In the genomic region with DNA sequence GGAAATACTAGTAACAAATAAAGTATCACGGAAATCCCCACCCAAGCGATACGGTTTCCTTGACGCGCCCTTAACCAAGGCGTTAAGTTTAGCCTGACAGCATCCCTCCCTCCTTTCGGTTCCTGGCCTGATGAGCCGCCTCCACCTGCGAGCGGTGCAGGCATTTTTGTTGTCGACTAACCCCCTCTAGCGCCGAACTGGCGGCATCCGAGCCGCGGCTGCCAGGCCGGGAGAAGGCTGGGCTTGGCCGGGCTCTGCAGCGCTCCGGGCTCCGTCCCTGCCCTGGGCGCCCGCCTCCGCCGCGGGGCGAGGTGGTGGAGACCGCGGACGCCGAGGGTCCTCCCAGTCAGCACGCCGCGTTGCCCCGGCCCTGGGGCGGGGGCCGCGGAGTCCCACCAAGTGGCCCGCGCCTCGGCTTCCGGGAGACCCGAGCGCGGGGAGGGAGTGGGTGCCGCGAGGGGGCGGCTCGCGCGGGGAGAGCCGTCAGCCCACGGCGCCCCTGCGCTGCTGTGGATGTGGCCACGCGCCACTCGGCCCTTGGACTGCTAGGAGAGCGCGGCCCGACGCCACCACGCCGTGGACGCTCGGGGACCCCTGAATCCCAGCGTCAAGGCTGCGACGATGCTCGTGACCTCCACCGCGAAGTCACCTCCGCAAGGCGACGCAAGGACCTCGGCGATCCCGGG, we compare ENCODE assay signal across 8 cellular contexts. TPM values are rescaled to one million over a fixed set of nuclear protein-coding genes. Genes with fewer than 3 reads are reported as not detected.
DNase-seq lines count a peak whose midpoint lies in the region; ATAC-seq and TF ChIP-seq lines count a peak whose summit lies in the region.

No MANE protein-coding gene starts in this region.

- peak overlapping the region; percentile 22 for H3K4me3 ChIP-seq in GM12864 (ENCODE audit: low read depth, low read length)
- peak overlapping the region; percentile 77 for H3K4me3 ChIP-seq in GM23338
- H3K4me3 ChIP-seq in colonic mucosa = peak overlapping the region; percentile 46

- no peaks in the 10 kb centered on the region for H3K79me2 ChIP-seq in GM23338 (replicated peaks; ENCODE audit: insufficient read depth)

- ATAC-seq in GM23338 (peak; percentile 90), left colon (peak; percentile 97)

- DNase-seq in GM12864 (ENCODE audit: low read depth) = peak; percentile 41
- DNase-seq in GM23338 (ENCODE audit: low spot score) = peak; percentile 93
- DNase-seq in Kasumi-1 (lab: John Stamatoyannopoulos, UW) = peak; percentile 50 to 62
- DNase-seq in SKM-1 treated with dmso at 0.1 percent for 144 hours (lab: John Stamatoyannopoulos, UW; ENCODE audit: unreplicated experiment) = peak; percentile 74
- peak; percentile 67 for DNase-seq in colonic mucosa
- DNase-seq in left colon = peak; percentile 43 to 65
- DNase-seq in stimulated activated CD4-positive, alpha-beta T cell treated with anti-CD3 and anti-CD28 coated beads, Interleukin-2, amount 100 ng/mL, for 24 hours = peak; percentile 56 to 73
- no peak for DNase-seq in GF-D8 (lab: John Stamatoyannopoulos, UW)

- H3F3A ChIP-seq in GM23338 (replicated peaks; ENCODE audit: low read depth) = no peaks in the 10 kb centered on the region

- H3K36me3 ChIP-seq in GM23338 (ENCODE audit: insufficient read depth) = no peaks in the 10 kb centered on the region
- H3K36me3 ChIP-seq in colonic mucosa = no peaks in the 10 kb centered on the region

- no peaks in the 10 kb centered on the region for H3K9me2 ChIP-seq in GM23338 (ENCODE audit: insufficient read depth)

- peak overlapping the region; percentile 91 for H3K4me2 ChIP-seq in GM23338

- no peak overlapping the region for H3K27ac Mint-ChIP-seq in GM23338

- peaks cover 13% of the 10 kb centered on the region for H3K4me1 Mint-ChIP-seq in GM23338

- peak overlapping the region; percentile 83 for H3K4me3 Mint-ChIP-seq in GM23338

- peaks cover 44% of the 10 kb centered on the region for H3K27me3 ChIP-seq in GM23338 (ENCODE audit: insufficient read depth)
- peaks cover 7% of the 10 kb centered on the region for H3K27me3 ChIP-seq in colonic mucosa

- peak overlapping the region in 1 of 2 donors; percentile 24 for H3K9ac ChIP-seq in colonic mucosa (ENCODE audit: low read depth in 2 of 2, low read length in 2 of 2)

- intact Hi-C loops in colonic mucosa (cut with DNase I) (no loop called here), left colon (cut with DNase I, micrococcal nuclease) (no loop called here)

- no peaks in the 10 kb centered on the region for H4K20me1 ChIP-seq in GM23338 (replicated peaks; ENCODE audit: insufficient read depth)

- H3K27ac ChIP-seq in GM23338 (ENCODE audit: low read depth) (no peak overlapping the region), colonic mucosa (no peak overlapping the region)

- peaks cover 26% of the 10 kb centered on the region for H3K27me3 Mint-ChIP-seq in GM23338 (ENCODE audit: insufficient read depth, low read depth, poor library complexity)

- no peaks in the 10 kb centered on the region for H3K9me3 ChIP-seq in colonic mucosa

- no peaks in the 10 kb centered on the region; the same call in 2 of the 3 replicates for H3K9me3 Mint-ChIP-seq in GM23338

- TF ChIP-seq CTCF in GM12864 (IDR thresholded peaks at IDR 0.05; ENCODE audit: low read depth, low read length, missing control alignments) (peak; percentile 63), GM23338 (conservative IDR thresholded peaks at IDR 0.05; ENCODE audit: low read depth in 2 of 2) (peak; percentile 65 to 87), colonic mucosa (IDR thresholded peaks at IDR 0.05) (peak; percentile 36)

- H2AFZ ChIP-seq in GM23338 = peak overlapping the region; percentile 80

- H3K36me3 Mint-ChIP-seq in GM23338 (ENCODE audit: low read depth) = no peaks in the 10 kb centered on the region

- H3K4me1 ChIP-seq in GM23338 (ENCODE audit: insufficient read depth) = peaks cover 7% of the 10 kb centered on the region; the same call in 1 of the 2 replicates
- no peaks in the 10 kb centered on the region for H3K4me1 ChIP-seq in colonic mucosa

TF ChIP-seq in GM23338, 12 proteins besides CTCF, POLR2A, EP300 and RAD21:
- no peak for TF ChIP-seq EZH2phosphoT487 (IDR thresholded peaks at IDR 0.05; ENCODE audit: unreplicated experiment)
- peak; percentile 21; the same call in 1 of the 2 replicates for TF ChIP-seq CREB1 (CRISPR knock-in tag; IDR thresholded peaks at IDR 0.05; ENCODE audit: low read depth)
- TF ChIP-seq STAT1 (IDR thresholded peaks at IDR 0.05; ENCODE audit: unreplicated experiment) = no peak
- TF ChIP-seq, protein P1, sequence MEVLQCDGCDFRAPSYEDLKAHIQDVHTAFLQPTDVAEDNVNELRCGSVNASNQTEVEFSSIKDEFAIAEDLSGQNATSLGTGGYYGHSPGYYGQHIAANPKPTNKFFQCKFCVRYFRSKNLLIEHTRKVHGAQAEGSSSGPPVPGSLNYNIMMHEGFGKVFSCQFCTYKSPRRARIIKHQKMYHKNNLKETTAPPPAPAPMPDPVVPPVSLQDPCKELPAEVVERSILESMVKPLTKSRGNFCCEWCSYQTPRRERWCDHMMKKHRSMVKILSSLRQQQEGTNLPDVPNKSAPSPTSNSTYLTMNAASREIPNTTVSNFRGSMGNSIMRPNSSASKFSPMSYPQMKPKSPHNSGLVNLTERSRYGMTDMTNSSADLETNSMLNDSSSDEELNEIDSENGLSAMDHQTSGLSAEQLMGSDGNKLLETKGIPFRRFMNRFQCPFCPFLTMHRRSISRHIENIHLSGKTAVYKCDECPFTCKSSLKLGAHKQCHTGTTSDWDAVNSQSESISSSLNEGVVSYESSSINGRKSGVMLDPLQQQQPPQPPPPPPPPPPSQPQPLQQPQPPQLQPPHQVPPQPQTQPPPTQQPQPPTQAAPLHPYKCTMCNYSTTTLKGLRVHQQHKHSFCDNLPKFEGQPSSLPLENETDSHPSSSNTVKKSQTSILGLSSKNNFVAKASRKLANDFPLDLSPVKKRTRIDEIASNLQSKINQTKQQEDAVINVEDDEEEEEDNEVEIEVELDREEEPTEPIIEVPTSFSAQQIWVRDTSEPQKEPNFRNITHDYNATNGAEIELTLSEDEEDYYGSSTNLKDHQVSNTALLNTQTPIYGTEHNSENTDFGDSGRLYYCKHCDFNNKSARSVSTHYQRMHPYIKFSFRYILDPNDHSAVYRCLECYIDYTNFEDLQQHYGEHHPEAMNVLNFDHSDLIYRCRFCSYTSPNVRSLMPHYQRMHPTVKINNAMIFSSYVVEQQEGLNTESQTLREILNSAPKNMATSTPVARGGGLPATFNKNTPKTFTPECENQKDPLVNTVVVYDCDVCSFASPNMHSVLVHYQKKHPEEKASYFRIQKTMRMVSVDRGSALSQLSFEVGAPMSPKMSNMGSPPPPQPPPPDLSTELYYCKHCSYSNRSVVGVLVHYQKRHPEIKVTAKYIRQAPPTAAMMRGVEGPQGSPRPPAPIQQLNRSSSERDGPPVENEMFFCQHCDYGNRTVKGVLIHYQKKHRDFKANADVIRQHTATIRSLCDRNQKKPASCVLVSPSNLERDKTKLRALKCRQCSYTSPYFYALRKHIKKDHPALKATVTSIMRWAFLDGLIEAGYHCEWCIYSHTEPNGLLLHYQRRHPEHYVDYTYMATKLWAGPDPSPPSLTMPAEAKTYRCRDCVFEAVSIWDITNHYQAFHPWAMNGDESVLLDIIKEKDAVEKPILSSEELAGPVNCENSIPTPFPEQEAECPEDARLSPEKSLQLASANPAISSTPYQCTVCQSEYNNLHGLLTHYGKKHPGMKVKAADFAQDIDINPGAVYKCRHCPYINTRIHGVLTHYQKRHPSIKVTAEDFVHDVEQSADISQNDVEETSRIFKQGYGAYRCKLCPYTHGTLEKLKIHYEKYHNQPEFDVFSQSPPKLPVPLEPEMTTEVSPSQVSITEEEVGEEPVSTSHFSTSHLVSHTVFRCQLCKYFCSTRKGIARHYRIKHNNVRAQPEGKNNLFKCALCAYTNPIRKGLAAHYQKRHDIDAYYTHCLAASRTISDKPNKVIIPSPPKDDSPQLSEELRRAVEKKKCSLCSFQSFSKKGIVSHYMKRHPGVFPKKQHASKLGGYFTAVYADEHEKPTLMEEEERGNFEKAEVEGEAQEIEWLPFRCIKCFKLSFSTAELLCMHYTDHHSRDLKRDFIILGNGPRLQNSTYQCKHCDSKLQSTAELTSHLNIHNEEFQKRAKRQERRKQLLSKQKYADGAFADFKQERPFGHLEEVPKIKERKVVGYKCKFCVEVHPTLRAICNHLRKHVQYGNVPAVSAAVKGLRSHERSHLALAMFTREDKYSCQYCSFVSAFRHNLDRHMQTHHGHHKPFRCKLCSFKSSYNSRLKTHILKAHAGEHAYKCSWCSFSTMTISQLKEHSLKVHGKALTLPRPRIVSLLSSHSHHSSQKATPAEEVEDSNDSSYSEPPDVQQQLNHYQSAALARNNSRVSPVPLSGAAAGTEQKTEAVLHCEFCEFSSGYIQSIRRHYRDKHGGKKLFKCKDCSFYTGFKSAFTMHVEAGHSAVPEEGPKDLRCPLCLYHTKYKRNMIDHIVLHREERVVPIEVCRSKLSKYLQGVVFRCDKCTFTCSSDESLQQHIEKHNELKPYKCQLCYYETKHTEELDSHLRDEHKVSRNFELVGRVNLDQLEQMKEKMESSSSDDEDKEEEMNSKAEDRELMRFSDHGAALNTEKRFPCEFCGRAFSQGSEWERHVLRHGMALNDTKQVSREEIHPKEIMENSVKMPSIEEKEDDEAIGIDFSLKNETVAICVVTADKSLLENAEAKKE (CRISPR knock-in tag; IDR thresholded peaks at IDR 0.05) = no peak
- no peak for TF ChIP-seq NANOG (IDR thresholded peaks at IDR 0.05; ENCODE audit: borderline replicate concordance)

RNA-seq across cellular contexts. Expression of a gene that starts 1.1 kb away (rescaled TPM):
- 1.7 and 2.6 TPM in 2 replicates for total RNA-seq in GM23338 (2014; rRNA removed; shearing (Covaris generic))
- 0.35 and 0.37 TPM in 2 replicates for polyA plus RNA-seq in GM23338 (2016; fragmentation: Nextera tagmentation; extraction: Ambion mirVana)
- total RNA-seq in colonic mucosa = 1 to 10 TPM in 1 of 2 donors, under 1 TPM in 1; 0.22 to 3.0 TPM
- 1 to 10 TPM in 1 of 2 donors, under 1 TPM in 1; 0.18 to 3.7 TPM for total RNA-seq in left colon

Comparison
In these comparisons a context has a peak if more than half of its experiments do, and no peak if none do; other contexts are left out.
1. H3K4me3 ChIP-seq: peak in every context shown above with its lines; median percentile 77 in GM23338; 46 in colonic mucosa; 22 in GM12864.